Comparison of ENCODE assay signal across 13 cellular contexts in the genomic region with DNA sequence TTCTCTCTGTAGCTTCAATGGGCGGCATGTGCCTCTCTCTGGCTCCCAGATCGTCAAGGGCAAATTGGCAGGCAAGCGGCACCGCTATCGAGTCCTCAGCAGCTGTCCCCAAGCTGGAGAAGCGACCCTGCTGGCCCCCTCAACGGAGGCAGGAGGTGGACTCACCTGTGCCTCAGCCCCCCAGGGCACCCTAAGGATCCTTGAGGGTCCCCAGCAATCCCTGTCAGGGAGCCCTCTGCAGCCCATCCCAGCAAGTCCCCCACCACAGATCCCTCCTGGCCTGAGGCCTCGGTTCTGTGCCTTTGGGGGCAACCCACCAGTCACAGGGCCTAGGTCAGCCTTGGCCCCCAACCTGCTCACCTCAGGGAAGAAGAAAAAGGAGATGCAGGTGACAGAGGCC. TPM values are rescaled to one million over a fixed set of nuclear protein-coding genes. Genes with fewer than 3 reads are reported as not detected.
DNase-seq lines count a peak whose midpoint lies in the region; ATAC-seq and TF ChIP-seq lines count a peak whose summit lies in the region.
"Had no signal": no experiment of that assay in that cellular context is flagged by ENCODE, and none has a peak within 500 bp of the region (broad histone marks: within the 10 kb centered on the region; RNA-seq: fewer than 3 reads in every experiment).

No MANE protein-coding gene starts in this region.

- H3K27ac ChIP-seq in DOHH2 (ENCODE audit: low read depth, low read length) (no peak overlapping the region), substantia nigra (ENCODE audit: low read depth, low read length, poor library complexity, severe bottlenecking) (no peak overlapping the region)
- H3K27ac ChIP-seq: SJSA1, WERI-Rb-1 had no signal

- H3K27ac Mint-ChIP-seq in CD14-positive monocyte: peak overlapping the region in 5 of 7 donors; percentile 0 to 82 (median 15)
- no peak overlapping the region for H3K27ac Mint-ChIP-seq in activated CD4-positive, alpha-beta memory T cell treated with anti-CD3 and anti-CD28 coated beads, Interleukin-2, amount 10 ng/mL, durations not matched to agents 7 days and 5 days
- peak overlapping the region in 1 of 6 donors; percentile 74 for H3K27ac Mint-ChIP-seq in naive B cell

- no peaks in the 10 kb centered on the region for H3K9me3 ChIP-seq in DOHH2 (ENCODE audit: control insufficient read depth, insufficient read depth, low read length)
- H3K9me3 ChIP-seq: SJSA1 had no signal

- H3K4me3 Mint-ChIP-seq in CD14-positive monocyte (no peak overlapping the region), naive B cell (peak overlapping the region in 7 of 8 donors; percentile 1 to 92 (median 61))
- H3K4me3 Mint-ChIP-seq in activated CD4-positive, alpha-beta memory T cell treated with anti-CD3 and anti-CD28 coated beads, Interleukin-2, amount 10 ng/mL, durations not matched to agents 7 days and 5 days: peak overlapping the region; percentile 22

- no peaks in the 10 kb centered on the region for H3K9me2 ChIP-seq in DOHH2 (replicated peaks; ENCODE audit: control insufficient read depth, low read length)

- H3K27me3 ChIP-seq in DOHH2 (ENCODE audit: control insufficient read depth, low read length): peaks cover 8% of the 10 kb centered on the region
- H3K27me3 ChIP-seq: SJSA1 had no signal

- peaks cover 22 to 23% (median 23%) of the 10 kb centered on the region in 3 donors for H3K27me3 Mint-ChIP-seq in CD14-positive monocyte (ENCODE audit: low read depth in 3 of 3)
- peaks cover 15% of the 10 kb centered on the region for H3K27me3 Mint-ChIP-seq in activated CD4-positive, alpha-beta memory T cell treated with anti-CD3 and anti-CD28 coated beads, Interleukin-2, amount 10 ng/mL, durations not matched to agents 7 days and 5 days
- peaks cover 15 to 24% (median 17%) of the 10 kb centered on the region in 3 donors for H3K27me3 Mint-ChIP-seq in naive B cell

- POLR2A ChIA-PET in activated CD4-positive, alpha-beta memory T cell treated with anti-CD3 and anti-CD28 coated beads, Interleukin-2, amount 10 ng/mL, durations not matched to agents 7 days and 5 days (lab: Charles Lee): interaction anchor here (1.0 kb wide), 1 partner anchor 17 kb away, joined by 3 read pairs; no protein-coding TSS in a partner anchor

- H3K36me3 ChIP-seq in DOHH2 (ENCODE audit: control insufficient read depth, low read length): peaks cover 32% of the 10 kb centered on the region

- peaks cover 31% of the 10 kb centered on the region for H3K79me2 ChIP-seq in DOHH2 (ENCODE audit: control insufficient read depth, low read length)

- H3K9me3 Mint-ChIP-seq in CD14-positive monocyte (peaks cover 0 to 13% (median 6%) of the 10 kb centered on the region in 7 donors), naive B cell (no peaks in the 10 kb centered on the region)
- H3K9me3 Mint-ChIP-seq in activated CD4-positive, alpha-beta memory T cell treated with anti-CD3 and anti-CD28 coated beads, Interleukin-2, amount 10 ng/mL, durations not matched to agents 7 days and 5 days: no peaks in the 10 kb centered on the region

- peak overlapping the region; percentile 91 for H3K4me2 ChIP-seq in DOHH2 (ENCODE audit: low read length)

- H3K4me1 Mint-ChIP-seq in CD14-positive monocyte: peaks cover 44% of the 10 kb centered on the region
- H3K4me1 Mint-ChIP-seq in activated CD4-positive, alpha-beta memory T cell treated with anti-CD3 and anti-CD28 coated beads, Interleukin-2, amount 10 ng/mL, durations not matched to agents 7 days and 5 days: peaks cover 42% of the 10 kb centered on the region
- H3K4me1 Mint-ChIP-seq in naive B cell: peaks cover 45 to 63% (median 56%) of the 10 kb centered on the region in 3 donors

- no peaks in the 10 kb centered on the region for H4K20me1 ChIP-seq in DOHH2 (ENCODE audit: control insufficient read depth, insufficient read depth, low read depth, low read length)

- CTCF ChIA-PET in activated CD4-positive, alpha-beta memory T cell treated with anti-CD3 and anti-CD28 coated beads, Interleukin-2, amount 10 ng/mL, durations not matched to agents 7 days and 5 days (lab: Charles Lee): interaction anchor here (1.9 kb wide), 1 partner anchor 31 kb away, joined by 12 read pairs; no protein-coding TSS in a partner anchor

- H3F3A ChIP-seq in DOHH2 (ENCODE audit: control insufficient read depth, insufficient read depth): 0 out of 2 replicates have a peak, but pooled peaks cover 8% of the 10 kb centered on the region

- TF ChIP-seq CTCF in CD14-positive monocyte (IDR thresholded peaks at IDR 0.05) (no peak), DOHH2 (IDR thresholded peaks at IDR 0.05; ENCODE audit: low read depth, low read length, poor library complexity, severe bottlenecking) (no peak)

- H3K4me3 ChIP-seq in DOHH2 (ENCODE audit: low read length): peak overlapping the region; percentile 95; the same call in 1 of the 2 replicates

- intact Hi-C loops in CD14-positive monocyte (cut with micrococcal nuclease): loop anchor here in 1 of 2 donors (5.0 to 10.0 kb wide), 2 partner anchors 36 to 227 kb away; a partner anchor contains a TSS

- H3K36me3 Mint-ChIP-seq in CD14-positive monocyte: peaks cover 12 to 18% of the 10 kb centered on the region in 2 donors
- H3K36me3 Mint-ChIP-seq in activated CD4-positive, alpha-beta memory T cell treated with anti-CD3 and anti-CD28 coated beads, Interleukin-2, amount 10 ng/mL, durations not matched to agents 7 days and 5 days (ENCODE audit: low read depth): peaks cover 9% of the 10 kb centered on the region
- H3K36me3 Mint-ChIP-seq in naive B cell: no peaks in the 10 kb centered on the region

- peaks cover 44% of the 10 kb centered on the region for H3K4me1 ChIP-seq in DOHH2 (ENCODE audit: control insufficient read depth, low read length)

- DNase-seq in CD14-positive monocyte (ENCODE audit: low spot score) (no peak), naive B cell (no peak), NCI-H2196 (lab: John Stamatoyannopoulos, UW; ENCODE audit: unreplicated experiment) (no peak), cortex of kidney (lab: John Stamatoyannopoulos, UW) (no peak), substantia nigra (lab: John Stamatoyannopoulos, UW) (no peak)
- DNase-seq in activated CD4-positive, alpha-beta memory T cell treated with anti-CD3 and anti-CD28 coated beads, Interleukin-2, amount 10 ng/mL, durations not matched to agents 7 days and 5 days: no peak
- DNase-seq: CD4-positive, CD25-positive, alpha-beta regulatory T cell; foreskin melanocyte; MM.1S; WERI-Rb-1 had no signal

- no peak for ATAC-seq in naive B cell (ENCODE audit: low read depth in 2 of 2)
- ATAC-seq: sciatic nerve had no signal

RNA-seq across cellular contexts. Expression of a gene that starts 1.7 kb away (rescaled TPM):
- polyA plus RNA-seq in CD14-positive monocyte (1 to 10 TPM; 1.1 to 1.5 TPM), naive B cell (ENCODE audit: low read depth in 6 of 6) (1 to 10 TPM in 5 of 6 donors, under 1 TPM in 1; 0.49 to 8.5 (median 3.0) TPM)
- total RNA-seq in activated CD4-positive, alpha-beta memory T cell treated with anti-CD3 and anti-CD28 coated beads, Interleukin-2, amount 10 ng/mL, durations not matched to agents 7 days and 5 days: 1 to 10 TPM; 3.6 to 3.8 TPM

RNA-seq across cellular contexts. Expression of a gene that starts 3.3 kb away (rescaled TPM):
- under 1 TPM; 0.18 to 0.45 TPM for polyA plus RNA-seq in CD14-positive monocyte
- total RNA-seq in activated CD4-positive, alpha-beta memory T cell treated with anti-CD3 and anti-CD28 coated beads, Interleukin-2, amount 10 ng/mL, durations not matched to agents 7 days and 5 days: 10 to 100 TPM; 13.0 to 18.9 TPM
- polyA plus RNA-seq in naive B cell (ENCODE audit: low read depth in 6 of 6): 1 to 10 TPM in 4 of 6 donors, under 1 TPM in 1, not detected in 1; 0.29 to 4.3 (median 2.5) TPM

RNA-seq across cellular contexts. Expression of a gene that starts 15.6 kb away (rescaled TPM):
- polyA plus RNA-seq in CD14-positive monocyte (10 to 100 TPM; 62.2 to 74.6 TPM), naive B cell (ENCODE audit: low read depth in 6 of 6) (10 to 100 TPM; 40.0 to 91.4 (median 46.2) TPM)
- 10 to 100 TPM; 59.8 to 60.6 TPM for total RNA-seq in activated CD4-positive, alpha-beta memory T cell treated with anti-CD3 and anti-CD28 coated beads, Interleukin-2, amount 10 ng/mL, durations not matched to agents 7 days and 5 days

RNA-seq across cellular contexts. Expression of a gene that starts 37.7 kb away (rescaled TPM):
- polyA plus RNA-seq in CD14-positive monocyte: 1 to 10 TPM; 4.0 to 4.4 TPM
- 10 to 100 TPM; 19.0 to 20.0 TPM for total RNA-seq in activated CD4-positive, alpha-beta memory T cell treated with anti-CD3 and anti-CD28 coated beads, Interleukin-2, amount 10 ng/mL, durations not matched to agents 7 days and 5 days
- polyA plus RNA-seq in naive B cell (ENCODE audit: low read depth in 6 of 6): 1 to 10 TPM; 4.7 to 8.0 (median 6.7) TPM

RNA-seq across cellular contexts. Expression of a gene that starts 59.7 kb away (rescaled TPM):
- 10 to 100 TPM; 27.3 to 28.2 TPM for polyA plus RNA-seq in CD14-positive monocyte
- 10 to 100 TPM; 15.3 to 16.1 TPM for total RNA-seq in activated CD4-positive, alpha-beta memory T cell treated with anti-CD3 and anti-CD28 coated beads, Interleukin-2, amount 10 ng/mL, durations not matched to agents 7 days and 5 days
- 100 to 1,000 TPM in 1 of 6 donors, 10 to 100 TPM in 5; 26.6 to 110 (median 82.1) TPM for polyA plus RNA-seq in naive B cell (ENCODE audit: low read depth in 6 of 6)

Comparison
In these comparisons a context has a peak if more than half of its experiments do, and no peak if none do; other contexts are left out.
1. H3K4me3 Mint-ChIP-seq: peak in activated CD4-positive, alpha-beta memory T cell treated with anti-CD3 and anti-CD28 coated beads, Interleukin-2, amount 10 ng/mL, durations not matched to agents 7 days and 5 days (single experiment) and naive B cell (7 of 8); none in CD14-positive monocyte (0 of 2).